In the genomic region with DNA sequence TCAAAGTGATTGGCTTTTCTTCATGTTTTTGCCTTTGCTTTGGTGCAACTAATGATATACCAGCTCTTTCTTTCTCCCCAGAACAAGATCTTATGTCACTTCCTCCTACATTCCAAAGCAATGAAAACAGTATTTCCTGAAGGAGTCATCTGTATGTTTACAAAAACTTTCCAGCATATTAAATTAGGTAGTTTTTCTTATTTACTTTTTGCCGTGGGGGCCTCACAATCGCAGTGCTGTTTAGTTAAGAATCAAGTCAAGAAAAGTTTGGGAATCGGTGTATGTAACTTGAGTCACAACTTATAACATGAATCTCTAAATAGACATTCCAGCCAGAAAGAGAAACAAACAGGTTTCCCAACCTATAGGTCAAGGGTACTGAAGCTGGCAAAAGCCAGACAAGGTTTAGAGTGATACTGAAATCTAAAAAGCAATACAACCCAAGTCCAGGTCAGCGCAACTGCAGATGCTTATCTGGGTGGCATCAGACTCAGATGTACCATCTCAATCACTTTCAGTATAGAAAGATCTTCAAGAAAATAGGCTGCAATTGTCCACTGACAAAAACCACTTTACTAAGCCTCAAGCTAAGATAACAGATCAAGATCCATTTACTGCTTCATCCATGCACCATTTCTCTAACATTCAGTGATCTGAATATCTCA, we compare ENCODE assay signal across 1 cellular context.
TF ChIP-seq lines count a peak whose summit lies in the region.

No MANE protein-coding gene starts in this region.

TF ChIP-seq in IMR-90, 13 proteins besides CTCF, POLR2A, EP300 and RAD21 (continued from another document):
- TF ChIP-seq RCOR1 (IDR thresholded peaks at IDR 0.05; ENCODE audit: insufficient replicate concordance, low read length) (no peak), FOS (IDR thresholded peaks at IDR 0.05; ENCODE audit: low read depth, low read length) (peak; percentile 36; the same call in 1 of the 2 replicates)
